ENCODE assay signal across 21 cellular contexts in the genomic region with DNA sequence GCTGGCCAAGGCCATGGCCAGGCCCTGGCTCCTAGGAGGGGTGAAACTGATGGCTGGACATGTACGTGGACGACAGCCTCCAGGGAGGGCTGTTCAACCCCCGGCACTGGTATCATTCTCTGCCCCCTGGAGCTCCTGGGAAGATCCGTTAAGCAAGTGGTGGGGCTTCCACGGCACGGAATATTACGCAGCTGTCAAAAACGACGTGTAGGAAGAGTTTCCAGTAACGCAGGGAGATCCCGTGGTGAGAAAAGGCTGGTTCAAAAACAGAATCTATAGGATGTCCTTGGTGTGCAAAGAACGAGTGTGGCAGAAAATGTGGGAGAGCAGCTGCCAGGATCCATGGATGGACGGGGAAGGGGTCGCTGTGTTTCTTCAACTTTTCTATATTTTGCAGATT. TPM values are rescaled to one million over a fixed set of nuclear protein-coding genes. Genes with fewer than 3 reads are reported as not detected.
DNase-seq lines count a peak whose midpoint lies in the region; ATAC-seq and TF ChIP-seq lines count a peak whose summit lies in the region.
"Had no signal": no experiment of that assay in that cellular context is flagged by ENCODE, and none has a peak within 500 bp of the region (broad histone marks: within the 10 kb centered on the region; RNA-seq: fewer than 3 reads in every experiment).

No MANE protein-coding gene starts in this region.

- H3K4me1 ChIP-seq in heart right ventricle = peaks cover 0 to 7% (median 0%) of the 10 kb centered on the region in 9 donors
- H3K4me1 ChIP-seq: Caco-2 had no signal

- no peaks in the 10 kb centered on the region for H3K36me3 ChIP-seq in heart right ventricle
- H3K36me3 ChIP-seq: BLaER1 had no signal

- 86 to 91% methylated on average over 14 of the region's 14 CpGs for WGBS in heart right ventricle, 2 donors

- ATAC-seq in Right ventricle myocardium inferior = no peak
- no peak for ATAC-seq in heart right ventricle
- ATAC-seq in WTC11 = no peak
- ATAC-seq in GM21367 (IDR thresholded peaks at IDR 0.05; ENCODE audit: unreplicated experiment) = no peak
- ATAC-seq: CD8-positive, alpha-beta T cell had no signal

- H3K9me3 ChIP-seq in heart right ventricle = no peaks in the 10 kb centered on the region
- H3K9me3 ChIP-seq: BLaER1, Caco-2 had no signal

- H3K27me3 Mint-ChIP-seq in WTC11 (ENCODE audit: low read depth) (peaks cover 5% of the 10 kb centered on the region), neural crest cell (ENCODE audit: low read depth) (peaks cover 38% of the 10 kb centered on the region)

- H3K4me3 Mint-ChIP-seq in WTC11 (no peak overlapping the region), neural crest cell (no peak overlapping the region)
- H3K4me3 Mint-ChIP-seq: B cell; CD4-positive, CD25-positive, alpha-beta regulatory T cell; CD8-positive, alpha-beta T cell had no signal

- H3K9me3 Mint-ChIP-seq in WTC11 = no peaks in the 10 kb centered on the region
- no peaks in the 10 kb centered on the region for H3K9me3 Mint-ChIP-seq in neural crest cell
- H3K9me3 Mint-ChIP-seq: CD4-positive, CD25-positive, alpha-beta regulatory T cell; CD8-positive, alpha-beta T cell had no signal

- peaks cover 4 to 32% (median 16%) of the 10 kb centered on the region in 7 donors for H3K27me3 ChIP-seq in heart right ventricle
- H3K27me3 ChIP-seq: BLaER1 had no signal

- no peak overlapping the region for H3K4me3 ChIP-seq in heart right ventricle
- H3K4me3 ChIP-seq: BLaER1, GM23248 had no signal

- peaks cover 22% of the 10 kb centered on the region for H3K4me1 Mint-ChIP-seq in WTC11
- H3K4me1 Mint-ChIP-seq in neural crest cell = peaks cover 27% of the 10 kb centered on the region
- H3K4me1 Mint-ChIP-seq: B cell; CD4-positive, CD25-positive, alpha-beta regulatory T cell had no signal

- intact Hi-C loops in Right ventricle myocardium inferior (cut with DNase I) (no loop called here), heart right ventricle (cut with DNase I) (loop anchor here in 2 of 10 donors (5.0 to 10.0 kb wide), 2 partner anchors 122 to 1120 kb away; no protein-coding TSS in a partner anchor)

- H3K27ac ChIP-seq in heart right ventricle = no peak overlapping the region
- H3K27ac ChIP-seq: 22Rv1, BLaER1, C4-2B, GM23248 had no signal

- TF ChIP-seq CTCF in heart right ventricle (IDR thresholded peaks at IDR 0.05) (no peak), WTC11 (IDR thresholded peaks at IDR 0.05) (no peak), neural crest cell (conservative IDR thresholded peaks at IDR 0.05) (no peak)

- CTCF ChIA-PET in WTC11 (lab: Charles Lee) = no interaction called here

- H3K36me3 Mint-ChIP-seq in WTC11 (no peaks in the 10 kb centered on the region), neural crest cell (ENCODE audit: low read depth) (no peaks in the 10 kb centered on the region)
- H3K36me3 Mint-ChIP-seq: CD4-positive, CD25-positive, alpha-beta regulatory T cell; CD8-positive, alpha-beta T cell had no signal

- POLR2A ChIA-PET in WTC11 (lab: Charles Lee) = no interaction called here

- H3K27ac Mint-ChIP-seq in WTC11 (no peak overlapping the region), neural crest cell (ENCODE audit: unreplicated experiment) (peak overlapping the region; percentile 50)
- H3K27ac Mint-ChIP-seq: B cell; CD8-positive, alpha-beta T cell had no signal

- DNase-seq in Right ventricle myocardium inferior (ENCODE audit: missing footprints) (peak; percentile 57), heart right ventricle (no peak), WTC11 (ENCODE audit: low spot score) (peak; percentile 6), neural crest cell (ENCODE audit: low read depth, low spot score) (no peak), NOMO-1 treated with dmso at 0.1 percent for 144 hours (lab: John Stamatoyannopoulos, UW; ENCODE audit: unreplicated experiment) (no peak), retina (no peak)
- DNase-seq: Caco-2; CD4-positive, CD25-positive, alpha-beta regulatory T cell; CD8-positive, alpha-beta T cell; DMS153; DND-41; GM23248; H7; HCEC 1CT had no signal

TF ChIP-seq in WTC11, 78 proteins besides CTCF, POLR2A, EP300 and RAD21 (continues in another document):
- no peak for TF ChIP-seq ZNF232 (CRISPR knock-in tag; IDR thresholded peaks at IDR 0.05)
- TF ChIP-seq, protein P1, sequence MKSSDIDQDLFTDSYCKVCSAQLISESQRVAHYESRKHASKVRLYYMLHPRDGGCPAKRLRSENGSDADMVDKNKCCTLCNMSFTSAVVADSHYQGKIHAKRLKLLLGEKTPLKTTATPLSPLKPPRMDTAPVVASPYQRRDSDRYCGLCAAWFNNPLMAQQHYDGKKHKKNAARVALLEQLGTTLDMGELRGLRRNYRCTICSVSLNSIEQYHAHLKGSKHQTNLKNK (CRISPR knock-in tag; IDR thresholded peaks at IDR 0.05) = no peak
- no peak for TF ChIP-seq MXD4 (CRISPR knock-in tag; IDR thresholded peaks at IDR 0.05; ENCODE audit: borderline replicate concordance)
- TF ChIP-seq, protein P2, sequence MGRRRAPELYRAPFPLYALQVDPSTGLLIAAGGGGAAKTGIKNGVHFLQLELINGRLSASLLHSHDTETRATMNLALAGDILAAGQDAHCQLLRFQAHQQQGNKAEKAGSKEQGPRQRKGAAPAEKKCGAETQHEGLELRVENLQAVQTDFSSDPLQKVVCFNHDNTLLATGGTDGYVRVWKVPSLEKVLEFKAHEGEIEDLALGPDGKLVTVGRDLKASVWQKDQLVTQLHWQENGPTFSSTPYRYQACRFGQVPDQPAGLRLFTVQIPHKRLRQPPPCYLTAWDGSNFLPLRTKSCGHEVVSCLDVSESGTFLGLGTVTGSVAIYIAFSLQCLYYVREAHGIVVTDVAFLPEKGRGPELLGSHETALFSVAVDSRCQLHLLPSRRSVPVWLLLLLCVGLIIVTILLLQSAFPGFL (CRISPR knock-in tag; IDR thresholded peaks at IDR 0.05; ENCODE audit: borderline replicate concordance) = no peak
- no peak for TF ChIP-seq NR1H2 (CRISPR knock-in tag; IDR thresholded peaks at IDR 0.05)
- TF ChIP-seq ELF4 (CRISPR knock-in tag; IDR thresholded peaks at IDR 0.05; ENCODE audit: low read depth) = no peak
- TF ChIP-seq, protein P3, sequence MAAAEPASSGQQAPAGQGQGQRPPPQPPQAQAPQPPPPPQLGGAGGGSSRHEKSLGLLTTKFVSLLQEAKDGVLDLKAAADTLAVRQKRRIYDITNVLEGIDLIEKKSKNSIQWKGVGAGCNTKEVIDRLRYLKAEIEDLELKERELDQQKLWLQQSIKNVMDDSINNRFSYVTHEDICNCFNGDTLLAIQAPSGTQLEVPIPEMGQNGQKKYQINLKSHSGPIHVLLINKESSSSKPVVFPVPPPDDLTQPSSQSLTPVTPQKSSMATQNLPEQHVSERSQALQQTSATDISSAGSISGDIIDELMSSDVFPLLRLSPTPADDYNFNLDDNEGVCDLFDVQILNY (CRISPR knock-in tag; IDR thresholded peaks at IDR 0.05) = no peak
- TF ChIP-seq IRF2 (CRISPR knock-in tag; IDR thresholded peaks at IDR 0.05; ENCODE audit: borderline replicate concordance, low read depth) = no peak
- no peak for TF ChIP-seq ZBTB21 (CRISPR knock-in tag; IDR thresholded peaks at IDR 0.05; ENCODE audit: borderline replicate concordance)
- TF ChIP-seq ZNF263 (CRISPR knock-in tag; IDR thresholded peaks at IDR 0.05; ENCODE audit: low read depth) = no peak
- TF ChIP-seq FOXK1 (CRISPR knock-in tag; IDR thresholded peaks at IDR 0.05) = no peak
- TF ChIP-seq PRRX2 (CRISPR knock-in tag; IDR thresholded peaks at IDR 0.05) = no peak
- TF ChIP-seq NFYB (CRISPR knock-in tag; conservative IDR thresholded peaks at IDR 0.05; ENCODE audit: low read depth) = no peak
- no peak for TF ChIP-seq AR (CRISPR knock-in tag; IDR thresholded peaks at IDR 0.05)
- TF ChIP-seq, protein P4, sequence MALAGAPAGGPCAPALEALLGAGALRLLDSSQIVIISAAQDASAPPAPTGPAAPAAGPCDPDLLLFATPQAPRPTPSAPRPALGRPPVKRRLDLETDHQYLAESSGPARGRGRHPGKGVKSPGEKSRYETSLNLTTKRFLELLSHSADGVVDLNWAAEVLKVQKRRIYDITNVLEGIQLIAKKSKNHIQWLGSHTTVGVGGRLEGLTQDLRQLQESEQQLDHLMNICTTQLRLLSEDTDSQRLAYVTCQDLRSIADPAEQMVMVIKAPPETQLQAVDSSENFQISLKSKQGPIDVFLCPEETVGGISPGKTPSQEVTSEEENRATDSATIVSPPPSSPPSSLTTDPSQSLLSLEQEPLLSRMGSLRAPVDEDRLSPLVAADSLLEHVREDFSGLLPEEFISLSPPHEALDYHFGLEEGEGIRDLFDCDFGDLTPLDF (CRISPR knock-in tag; IDR thresholded peaks at IDR 0.05) = no peak

RNA-seq across cellular contexts. Expression of gene TMEM250, which starts 36.3 kb away (rescaled TPM):
- 18.7 TPM for total RNA-seq in Right ventricle myocardium inferior
- total RNA-seq in heart right ventricle = 10 to 100 TPM; 12.7 to 24.3 (median 15.4) TPM
- polyA plus RNA-seq in heart right ventricle = 10 to 100 TPM in 1 of 2 donors, 1 to 10 TPM in 1; 9.7 to 26.4 TPM
- 39.4 to 41.0 TPM (median 39.5 TPM) in 3 replicates for total RNA-seq in WTC11 (2021)
- total RNA-seq in neural crest cell = 37.4 and 39.0 TPM in 2 replicates

RNA-seq across cellular contexts. Expression of gene LHX3, which starts 50.0 kb away (rescaled TPM):
- total RNA-seq in Right ventricle myocardium inferior = not detected
- not detected for total RNA-seq in heart right ventricle
- polyA plus RNA-seq in heart right ventricle = not detected
- 0.11 TPM in 1 of 3 replicates, not detected in the others for total RNA-seq in WTC11 (2021)
- 0.07 TPM in 1 of 2 replicates, not detected in the other for total RNA-seq in neural crest cell
- total RNA-seq: CD4-positive, CD25-positive, alpha-beta regulatory T cell; GM23248; H1 had no signal
- polyA plus RNA-seq: AG04450; CD4-positive, CD25-positive, alpha-beta regulatory T cell; GM23248 had no signal

RNA-seq across cellular contexts. Expression of gene NACC2, which starts 59.9 kb away (rescaled TPM):
- total RNA-seq in Right ventricle myocardium inferior = 37.0 TPM
- 10 to 100 TPM; 32.0 to 55.1 (median 41.1) TPM for total RNA-seq in heart right ventricle
- polyA plus RNA-seq in heart right ventricle = 10 to 100 TPM; 15.6 to 16.5 TPM
- total RNA-seq in WTC11 (2021) = 14.1 to 17.1 TPM (median 14.5 TPM) in 3 replicates
- 8.1 and 8.6 TPM in 2 replicates for total RNA-seq in neural crest cell

Comparison
In these comparisons a context has a peak if more than half of its experiments do, and no peak if none do; other contexts are left out.
1. DNase-seq: peak in Right ventricle myocardium inferior (single experiment) and WTC11 (single experiment); none in heart right ventricle (0 of 2), neural crest cell (single experiment), NOMO-1 treated with dmso at 0.1 percent for 144 hours (single experiment) and retina (single experiment).